Comparison of ENCODE assay signal across 9 cellular contexts in genomic region chr9:128125575-128126354, GRCh38. TPM values are rescaled to one million over a fixed set of nuclear protein-coding genes. Genes with fewer than 3 reads are reported as not detected.
A peak's percentile ranks its signal among the peaks of the same experiment; 100 is the strongest.
DNase-seq lines count a peak whose midpoint lies in the region; ATAC-seq, FAIRE-seq and TF ChIP-seq lines count a peak whose summit lies in the region.
"Had no signal": no experiment of that assay in that cellular context is flagged by ENCODE, and none has a peak within 500 bp of the region (broad histone marks: within the 10 kb centered on the region; RNA-seq: fewer than 3 reads in every experiment).

No MANE protein-coding gene starts in this region.

- ATAC-seq in DND-41 (ENCODE audit: insufficient read depth, low read depth) (no peak), HG02852 (IDR thresholded peaks at IDR 0.05; ENCODE audit: unreplicated experiment) (no peak)

- intact Hi-C loops in endothelial cell of umbilical vein (cut with micrococcal nuclease): no loop called here

- dilution Hi-C loops in endothelial cell of umbilical vein (cut with MboI; ENCODE audit: extremely low pct_ligation_motif_present, low sequenced_read_pairs): no loop called here

- no peak for TF ChIP-seq CTCF in DND-41 (IDR thresholded peaks at IDR 0.05; ENCODE audit: borderline replicate concordance, extremely low read depth, low read length, poor library complexity, severe bottlenecking)
- TF ChIP-seq CTCF in NB4 (IDR thresholded peaks at IDR 0.05; ENCODE audit: low read depth, low read length): no peak
- TF ChIP-seq CTCF in endothelial cell of umbilical vein (IDR thresholded peaks at IDR 0.05; ENCODE audit: extremely low read depth in 1 of 2, insufficient read depth in 1 of 2, low read depth in 1 of 2, low read length in 2 of 2): no peak
- no peak for TF ChIP-seq CTCF in osteoblast (IDR thresholded peaks at IDR 0.05; ENCODE audit: extremely low read depth, low read depth, low read length)

- H3K27me3 ChIP-seq in DND-41 (ENCODE audit: insufficient read depth, low read length, poor library complexity) (no peaks in the 10 kb centered on the region), endothelial cell of umbilical vein (ENCODE audit: control insufficient read depth in 2 of 2, insufficient read depth in 2 of 2, low read length in 2 of 2) (no peaks in the 10 kb centered on the region), osteoblast (ENCODE audit: insufficient read depth, low read length) (no peaks in the 10 kb centered on the region)
- H3K27me3 ChIP-seq: ascending aorta had no signal

- POLR2A ChIA-PET in endothelial cell of umbilical vein (lab: Charles Lee): interaction anchor here (0.7 kb wide), 2 partner anchors 12 to 32 kb away, joined by 3 read pairs; no protein-coding TSS in a partner anchor

- CTCF ChIA-PET in endothelial cell of umbilical vein (lab: Charles Lee): interaction anchor here (0.7 to 2.1 kb wide), 8 partner anchors 8 to 39 kb away, joined by 3 to 12 read pairs (median 4); partner anchors contain the start of gene BBLN

- peaks cover 42% of the 10 kb centered on the region for H3K36me3 ChIP-seq in DND-41 (ENCODE audit: insufficient read depth, low read length)
- H3K36me3 ChIP-seq in endothelial cell of umbilical vein (ENCODE audit: control insufficient read depth in 2 of 2, extremely low read depth in 1 of 2, insufficient read depth in 2 of 2, low read length in 2 of 2): peaks cover 0 to 11% of the 10 kb centered on the region in 2 experiments
- H3K36me3 ChIP-seq in osteoblast (ENCODE audit: insufficient read depth, low read length): peaks cover 13% of the 10 kb centered on the region

- H3K9me3 ChIP-seq in DND-41 (ENCODE audit: insufficient read depth, low read length, severe bottlenecking) (no peaks in the 10 kb centered on the region), endothelial cell of umbilical vein (replicated peaks; ENCODE audit: control insufficient read depth, insufficient read depth, low read length) (no peaks in the 10 kb centered on the region), osteoblast (ENCODE audit: low read depth, low read length) (no peaks in the 10 kb centered on the region)
- H3K9me3 ChIP-seq: ascending aorta had no signal

- H3K79me2 ChIP-seq in DND-41 (ENCODE audit: insufficient read depth, low read length): peaks cover 31% of the 10 kb centered on the region
- peaks cover 11% of the 10 kb centered on the region for H3K79me2 ChIP-seq in endothelial cell of umbilical vein (ENCODE audit: control insufficient read depth, insufficient read depth, low read length)
- peaks cover 27% of the 10 kb centered on the region for H3K79me2 ChIP-seq in osteoblast (ENCODE audit: insufficient read depth, low read length)

- H4K20me1 ChIP-seq in DND-41 (ENCODE audit: insufficient read depth, low read length): peaks cover 24% of the 10 kb centered on the region
- H4K20me1 ChIP-seq in endothelial cell of umbilical vein (replicated peaks; ENCODE audit: control insufficient read depth, extremely low read depth, insufficient read depth, low read length): no peaks in the 10 kb centered on the region
- H4K20me1 ChIP-seq in osteoblast (ENCODE audit: insufficient read depth, low read length): peaks cover 14% of the 10 kb centered on the region

- peaks cover 35% of the 10 kb centered on the region for H3K4me1 ChIP-seq in DND-41 (ENCODE audit: insufficient read depth, low read length)
- peaks cover 11% of the 10 kb centered on the region for H3K4me1 ChIP-seq in endothelial cell of umbilical vein (ENCODE audit: control insufficient read depth, extremely low read depth, insufficient read depth, low read length)
- H3K4me1 ChIP-seq in osteoblast (ENCODE audit: insufficient read depth, low read length): peaks cover 19% of the 10 kb centered on the region

- H3K9me1 ChIP-seq in endothelial cell of umbilical vein (replicated peaks; ENCODE audit: control insufficient read depth, extremely low read depth, insufficient read depth, low read length): no peaks in the 10 kb centered on the region

- H3K4me2 ChIP-seq in DND-41 (ENCODE audit: insufficient read depth, low read length) (peak overlapping the region; percentile 68), endothelial cell of umbilical vein (ENCODE audit: insufficient read depth, low read length) (no peak overlapping the region), osteoblast (ENCODE audit: insufficient read depth, low read length) (peak overlapping the region; percentile 58)

- FAIRE-seq in endothelial cell of umbilical vein (lab: Jason Lieb, UNC): peak; percentile 31

- BruUV-seq in endothelial cell of umbilical vein (replicated peaks; lab: Mats Ljungman, UMichigan): no TSS peak

- H3K4me3 ChIP-seq in DND-41 (ENCODE audit: low read depth in 1 of 2, low read length in 2 of 2): peak overlapping the region in 1 of 2 experiments; percentile 64; a peak in 2 of 4 replicates
- H3K4me3 ChIP-seq in NB4 (ENCODE audit: low read depth, low read length): peak overlapping the region; percentile 92
- no peak overlapping the region for H3K4me3 ChIP-seq in endothelial cell of umbilical vein (replicated peaks in 1 of 3; ENCODE audit: insufficient read depth in 1 of 3, low read depth in 1 of 3, low read length in 3 of 3)
- H3K4me3 ChIP-seq in osteoblast (ENCODE audit: insufficient read depth, low read length): no peak overlapping the region

- H2AFZ ChIP-seq in DND-41 (ENCODE audit: low read depth, low read length) (no peak overlapping the region), endothelial cell of umbilical vein (ENCODE audit: low read depth, low read length) (no peak overlapping the region), osteoblast (ENCODE audit: low read length) (no peak overlapping the region)

- H3K9ac ChIP-seq in DND-41 (ENCODE audit: low read depth, low read length): peak overlapping the region; percentile 97
- no peak overlapping the region for H3K9ac ChIP-seq in endothelial cell of umbilical vein (replicated peaks; ENCODE audit: extremely low read depth, insufficient read depth, low read length)

- TF ChIP-seq POLR2A in NB4 (IDR thresholded peaks at IDR 0.05; ENCODE audit: extremely low read depth, insufficient read length) (no peak), endothelial cell of umbilical vein (IDR thresholded peaks at IDR 0.05; ENCODE audit: low read depth, low read length) (no peak)

- DNase-seq in DND-41 (no peak), NB4 (ENCODE audit: low read depth) (peak; percentile 80), endothelial cell of umbilical vein (ENCODE audit: low read depth, low spot score) (no peak), osteoblast (ENCODE audit: insufficient read length, low spot score, missing footprints) (peak; percentile 76), C1 segment of cervical spinal cord (lab: John Stamatoyannopoulos, UW) (no peak), NCI-H2171 (lab: John Stamatoyannopoulos, UW) (no peak), SIG-M5 (lab: John Stamatoyannopoulos, UW) (no peak)

- peak overlapping the region; percentile 44 for H3K27ac ChIP-seq in DND-41 (ENCODE audit: low read length)
- H3K27ac ChIP-seq in endothelial cell of umbilical vein (ENCODE audit: insufficient read depth, low read depth, low read length): no peak overlapping the region
- H3K27ac ChIP-seq in osteoblast (ENCODE audit: low read depth, low read length): no peak overlapping the region
- H3K27ac ChIP-seq: ascending aorta had no signal

RNA-seq across cellular contexts. Expression of gene PTGES2, which starts 1.8 kb away (rescaled TPM):
- total RNA-seq in endothelial cell of umbilical vein: 64.2 and 69.6 TPM in 2 replicates
- 69.8 and 69.9 TPM in 2 replicates for polyA plus RNA-seq in endothelial cell of umbilical vein
- 65.0 and 76.3 TPM in 2 replicates for polyA plus RNA-seq in endothelial cell of umbilical vein (2011; cell fraction: cytosol; rRNA removed)
- 105 and 113 TPM in 2 replicates for polyA plus RNA-seq in endothelial cell of umbilical vein (2011; cell fraction: nucleus; rRNA removed)
- polyA plus RNA-seq in endothelial cell of umbilical vein (2012): 52.9 and 57.9 TPM in 2 replicates
- polyA minus RNA-seq in endothelial cell of umbilical vein: 45.6 and 48.0 TPM in 2 replicates
- polyA minus RNA-seq in endothelial cell of umbilical vein (2011; cell fraction: cytosol; rRNA and poly(A)+ RNA removed): 85.7 TPM
- 23.8 and 31.5 TPM in 2 replicates for polyA minus RNA-seq in endothelial cell of umbilical vein (2011; cell fraction: nucleus; rRNA and poly(A)+ RNA removed)
- total RNA-seq in osteoblast: 42.7 and 50.3 TPM in 2 replicates

RNA-seq across cellular contexts. Expression of gene LCN2, which starts 23.5 kb away (rescaled TPM):
- not detected in 2 replicates for total RNA-seq in endothelial cell of umbilical vein
- not detected in 2 replicates for polyA plus RNA-seq in endothelial cell of umbilical vein
- not detected in 2 replicates for polyA plus RNA-seq in endothelial cell of umbilical vein (2011; cell fraction: cytosol; rRNA removed)
- not detected in 2 replicates for polyA plus RNA-seq in endothelial cell of umbilical vein (2011; cell fraction: nucleus; rRNA removed)
- not detected in 2 replicates for polyA plus RNA-seq in endothelial cell of umbilical vein (2012)
- polyA minus RNA-seq in endothelial cell of umbilical vein: not detected in 2 replicates
- 1.2 TPM for polyA minus RNA-seq in endothelial cell of umbilical vein (2011; cell fraction: cytosol; rRNA and poly(A)+ RNA removed)
- not detected in 2 replicates for polyA minus RNA-seq in endothelial cell of umbilical vein (2011; cell fraction: nucleus; rRNA and poly(A)+ RNA removed)
- not detected in 2 replicates for total RNA-seq in osteoblast
- total RNA-seq: ascending aorta had no signal

RNA-seq across cellular contexts. Expression of gene BBLN, which starts 34.3 kb away (rescaled TPM):
- total RNA-seq in endothelial cell of umbilical vein: 51.0 and 53.2 TPM in 2 replicates
- 124 and 206 TPM in 2 replicates for polyA plus RNA-seq in endothelial cell of umbilical vein
- polyA plus RNA-seq in endothelial cell of umbilical vein (2011; cell fraction: cytosol; rRNA removed): 56.1 and 94.1 TPM in 2 replicates
- polyA plus RNA-seq in endothelial cell of umbilical vein (2011; cell fraction: nucleus; rRNA removed): 17.1 and 22.5 TPM in 2 replicates
- 54.3 and 72.4 TPM in 2 replicates for polyA plus RNA-seq in endothelial cell of umbilical vein (2012)
- 15.7 and 17.6 TPM in 2 replicates for polyA minus RNA-seq in endothelial cell of umbilical vein
- 97.0 TPM for polyA minus RNA-seq in endothelial cell of umbilical vein (2011; cell fraction: cytosol; rRNA and poly(A)+ RNA removed)
- 5.4 and 7.8 TPM in 2 replicates for polyA minus RNA-seq in endothelial cell of umbilical vein (2011; cell fraction: nucleus; rRNA and poly(A)+ RNA removed)
- total RNA-seq in osteoblast: 24.5 and 33.3 TPM in 2 replicates

RNA-seq across cellular contexts. Expression of gene SLC25A25, which starts 57.7 kb away (rescaled TPM):
- 20.1 and 20.2 TPM in 2 replicates for total RNA-seq in endothelial cell of umbilical vein
- polyA plus RNA-seq in endothelial cell of umbilical vein: 14.2 and 18.1 TPM in 2 replicates
- polyA plus RNA-seq in endothelial cell of umbilical vein (2011; cell fraction: cytosol; rRNA removed): 17.3 and 21.7 TPM in 2 replicates
- 54.4 and 63.0 TPM in 2 replicates for polyA plus RNA-seq in endothelial cell of umbilical vein (2011; cell fraction: nucleus; rRNA removed)
- 11.9 and 22.6 TPM in 2 replicates for polyA plus RNA-seq in endothelial cell of umbilical vein (2012)
- 16.6 and 17.6 TPM in 2 replicates for polyA minus RNA-seq in endothelial cell of umbilical vein
- polyA minus RNA-seq in endothelial cell of umbilical vein (2011; cell fraction: cytosol; rRNA and poly(A)+ RNA removed): 20.1 TPM
- polyA minus RNA-seq in endothelial cell of umbilical vein (2011; cell fraction: nucleus; rRNA and poly(A)+ RNA removed): 24.4 and 32.2 TPM in 2 replicates
- total RNA-seq in osteoblast: 9.7 and 13.4 TPM in 2 replicates

RNA-seq across cellular contexts. Expression of gene NAIF1, which starts 58.6 kb away (rescaled TPM):
- total RNA-seq in endothelial cell of umbilical vein (8.2 and 9.7 TPM in 2 replicates), osteoblast (10.1 and 10.6 TPM in 2 replicates)
- polyA plus RNA-seq in endothelial cell of umbilical vein: 9.7 and 10.1 TPM in 2 replicates
- 9.4 and 9.5 TPM in 2 replicates for polyA plus RNA-seq in endothelial cell of umbilical vein (2011; cell fraction: cytosol; rRNA removed)
- polyA plus RNA-seq in endothelial cell of umbilical vein (2011; cell fraction: nucleus; rRNA removed): 4.4 and 4.6 TPM in 2 replicates
- polyA plus RNA-seq in endothelial cell of umbilical vein (2012): 6.4 and 9.3 TPM in 2 replicates
- polyA minus RNA-seq in endothelial cell of umbilical vein: 7.5 and 9.8 TPM in 2 replicates
- 19.3 TPM for polyA minus RNA-seq in endothelial cell of umbilical vein (2011; cell fraction: cytosol; rRNA and poly(A)+ RNA removed)
- polyA minus RNA-seq in endothelial cell of umbilical vein (2011; cell fraction: nucleus; rRNA and poly(A)+ RNA removed): 2.0 and 3.7 TPM in 2 replicates

Comparison
In these comparisons a context has a peak if more than half of its experiments do, and no peak if none do; other contexts are left out.
1. DNase-seq: peak in NB4 (single experiment) and osteoblast (single experiment); none in DND-41 (single experiment), endothelial cell of umbilical vein (single experiment), C1 segment of cervical spinal cord (0 of 14), NCI-H2171 (single experiment) and SIG-M5 (single experiment).